8 cellular contexts compared by ENCODE assay signal in genomic region chr1:155051342-155051776, GRCh38.
DNase-seq lines count a peak whose midpoint lies in the region; ATAC-seq and TF ChIP-seq lines count a peak whose summit lies in the region.

No MANE protein-coding gene starts in this region.

- peaks cover 3% of the 10 kb centered on the region for H3K36me3 ChIP-seq in rectal smooth muscle tissue (ENCODE audit: control insufficient read depth, insufficient read depth, low read length)

- DNase-seq in activated T-cell treated with anti-CD3 and anti-CD28 coated beads, Interleukin-2, amount 50 U/mL, for 24 hours = no peak
- DNase-seq in activated T-cell treated with anti-CD3 and anti-CD28 coated beads, Interleukin-2, amount 50 U/mL, for 48 hours = no peak
- no peak for DNase-seq in foreskin fibroblast
- DNase-seq in NCI-H524 treated with DMSO at 0.1 percent for 48 hours (lab: John Stamatoyannopoulos, UW) = no peak
- DNase-seq in NCI-H510A treated with DMSO at 0.1 percent for 48 hours (lab: John Stamatoyannopoulos, UW) = no peak

- H3K4me1 ChIP-seq in rectal smooth muscle tissue (ENCODE audit: control insufficient read depth, insufficient read depth, low read length) = peaks cover 4% of the 10 kb centered on the region

- ATAC-seq in SK-N-SH treated with all-trans-retinoic acid at 6 μM for 48 hours = peak; percentile 13
- ATAC-seq in HG02870 (IDR thresholded peaks at IDR 0.05; ENCODE audit: unreplicated experiment) = no peak

- no peaks in the 10 kb centered on the region for H3K27me3 ChIP-seq in rectal smooth muscle tissue (ENCODE audit: control insufficient read depth, insufficient read depth, low read length)

- H3K4me3 ChIP-seq in foreskin fibroblast (ENCODE audit: low read depth in 1 of 2, low read length in 2 of 2) = peak overlapping the region; percentile 73 to 77
- peak overlapping the region; percentile 77 for H3K4me3 ChIP-seq in rectal smooth muscle tissue (ENCODE audit: low read length)

- H3K36me3 Mint-ChIP-seq in activated T-cell treated with anti-CD3 and anti-CD28 coated beads, Interleukin-2, amount 50 U/mL, for 24 hours (ENCODE audit: low read depth) = peaks cover 29% of the 10 kb centered on the region

- no peaks in the 10 kb centered on the region for H3K27me3 Mint-ChIP-seq in activated T-cell treated with anti-CD3 and anti-CD28 coated beads, Interleukin-2, amount 50 U/mL, for 24 hours

- H3K9ac ChIP-seq in rectal smooth muscle tissue (ENCODE audit: low read length) = peak overlapping the region; percentile 54

- no peaks in the 10 kb centered on the region for H3K9me3 Mint-ChIP-seq in activated T-cell treated with anti-CD3 and anti-CD28 coated beads, Interleukin-2, amount 50 U/mL, for 24 hours

- H3K4me3 Mint-ChIP-seq in activated T-cell treated with anti-CD3 and anti-CD28 coated beads, Interleukin-2, amount 50 U/mL, for 24 hours = peak overlapping the region; percentile 85

- H3K27ac ChIP-seq in rectal smooth muscle tissue (ENCODE audit: low read depth, low read length) = peak overlapping the region; percentile 85

- H3K4me1 Mint-ChIP-seq in activated T-cell treated with anti-CD3 and anti-CD28 coated beads, Interleukin-2, amount 50 U/mL, for 24 hours (ENCODE audit: low read depth) = peaks cover 26% of the 10 kb centered on the region

- no peak for TF ChIP-seq CTCF in foreskin fibroblast (IDR thresholded peaks at IDR 0.05; ENCODE audit: low read depth, low read length)

- H3K27ac Mint-ChIP-seq in activated T-cell treated with anti-CD3 and anti-CD28 coated beads, Interleukin-2, amount 50 U/mL, for 24 hours = no peak overlapping the region

TF ChIP-seq in SK-N-SH treated with all-trans-retinoic acid at 6 μM for 48 hours, 23 proteins besides CTCF, POLR2A, EP300 and RAD21:
- TF ChIP-seq ZC3H10 (CRISPR knock-in tag; IDR thresholded peaks at IDR 0.05) = no peak
- TF ChIP-seq OSR1 (CRISPR knock-in tag; IDR thresholded peaks at IDR 0.05) = no peak
- no peak for TF ChIP-seq BACH2 (CRISPR knock-in tag; IDR thresholded peaks at IDR 0.05; ENCODE audit: borderline replicate concordance)
- TF ChIP-seq GLIS3 (CRISPR knock-in tag; IDR thresholded peaks at IDR 0.05) = no peak
- TF ChIP-seq ZNF565 (CRISPR knock-in tag; conservative IDR thresholded peaks at IDR 0.05; ENCODE audit: low read depth) = no peak
- TF ChIP-seq TOX (CRISPR knock-in tag; IDR thresholded peaks at IDR 0.05; ENCODE audit: borderline replicate concordance) = no peak
- no peak for TF ChIP-seq SNAI2 (CRISPR knock-in tag; IDR thresholded peaks at IDR 0.05)
- no peak for TF ChIP-seq ZNF70 (CRISPR knock-in tag; IDR thresholded peaks at IDR 0.05)
- no peak for TF ChIP-seq CSRNP3 (CRISPR knock-in tag; IDR thresholded peaks at IDR 0.05)
- no peak for TF ChIP-seq ARNTL (CRISPR knock-in tag; IDR thresholded peaks at IDR 0.05; ENCODE audit: borderline replicate concordance, low read depth)
- no peak for TF ChIP-seq PPARA (CRISPR knock-in tag; IDR thresholded peaks at IDR 0.05; ENCODE audit: borderline replicate concordance)
- no peak for TF ChIP-seq ZNF8 (CRISPR knock-in tag; IDR thresholded peaks at IDR 0.05)
- TF ChIP-seq, protein P1, sequence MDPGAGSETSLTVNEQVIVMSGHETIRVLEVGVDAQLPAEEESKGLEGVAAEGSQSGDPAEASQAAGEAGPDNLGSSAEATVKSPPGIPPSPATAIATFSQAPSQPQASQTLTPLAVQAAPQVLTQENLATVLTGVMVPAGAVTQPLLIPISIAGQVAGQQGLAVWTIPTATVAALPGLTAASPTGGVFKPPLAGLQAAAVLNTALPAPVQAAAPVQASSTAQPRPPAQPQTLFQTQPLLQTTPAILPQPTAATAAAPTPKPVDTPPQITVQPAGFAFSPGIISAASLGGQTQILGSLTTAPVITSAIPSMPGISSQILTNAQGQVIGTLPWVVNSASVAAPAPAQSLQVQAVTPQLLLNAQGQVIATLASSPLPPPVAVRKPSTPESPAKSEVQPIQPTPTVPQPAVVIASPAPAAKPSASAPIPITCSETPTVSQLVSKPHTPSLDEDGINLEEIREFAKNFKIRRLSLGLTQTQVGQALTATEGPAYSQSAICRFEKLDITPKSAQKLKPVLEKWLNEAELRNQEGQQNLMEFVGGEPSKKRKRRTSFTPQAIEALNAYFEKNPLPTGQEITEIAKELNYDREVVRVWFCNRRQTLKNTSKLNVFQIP (CRISPR knock-in tag; IDR thresholded peaks at IDR 0.05; ENCODE audit: borderline replicate concordance, low read depth) = no peak
- no peak for TF ChIP-seq ESRRG (CRISPR knock-in tag; IDR thresholded peaks at IDR 0.05)
- TF ChIP-seq ISL1 (CRISPR knock-in tag; IDR thresholded peaks at IDR 0.05) = no peak
- TF ChIP-seq CSDC2 (CRISPR knock-in tag; IDR thresholded peaks at IDR 0.05) = no peak
- TF ChIP-seq ZFP30 (CRISPR knock-in tag; IDR thresholded peaks at IDR 0.05) = no peak
